8 cellular contexts compared by ENCODE assay signal in genomic region chr6:36623547-36624459, GRCh38. TPM values are rescaled to one million over a fixed set of nuclear protein-coding genes. Genes with fewer than 3 reads are reported as not detected.
DNase-seq lines count a peak whose midpoint lies in the region; ATAC-seq and TF ChIP-seq lines count a peak whose summit lies in the region.

No MANE protein-coding gene starts in this region.

- peaks cover 29% of the 10 kb centered on the region for H3K4me1 Mint-ChIP-seq in activated B cell treated with CpG ODN at 0.5 μM for 24 hours

- peak overlapping the region; percentile 47 for H3K27ac Mint-ChIP-seq in activated B cell treated with CpG ODN at 0.5 μM for 24 hours

- H3K27me3 Mint-ChIP-seq in activated B cell treated with CpG ODN at 0.5 μM for 24 hours = no peaks in the 10 kb centered on the region

- H3K9me3 Mint-ChIP-seq in activated B cell treated with CpG ODN at 0.5 μM for 24 hours = no peaks in the 10 kb centered on the region

- peak; percentile 61 for ATAC-seq in HG02798 (IDR thresholded peaks at IDR 0.05; ENCODE audit: poor library complexity, unreplicated experiment)
- peak; percentile 90 for ATAC-seq in activated B cell treated with CpG ODN at 0.5 μM for 24 hours (ENCODE audit: low read depth)
- no peak for ATAC-seq in GM18873 (IDR thresholded peaks at IDR 0.05; ENCODE audit: low FRiP score, unreplicated experiment)

- POLR2A ChIA-PET in activated B cell treated with CpG ODN at 0.5 μM for 24 hours (lab: Charles Lee) = interaction anchor here (0.5 to 2.6 kb wide), 6 partner anchors 9 to 135 kb away, joined by 3 to 16 read pairs (median 6); partner anchors contain the start of gene CDKN1A

- H3K4me3 Mint-ChIP-seq in activated B cell treated with CpG ODN at 0.5 μM for 24 hours = no peak overlapping the region

- H3K36me3 Mint-ChIP-seq in activated B cell treated with CpG ODN at 0.5 μM for 24 hours (ENCODE audit: low read depth) = no peaks in the 10 kb centered on the region

- intact Hi-C loops in activated B cell treated with CpG ODN at 0.5 μM for 24 hours (cut with micrococcal nuclease) = loop anchor here (1.0 kb wide), 5 partner anchors 56 to 135 kb away; no protein-coding TSS in a partner anchor

- CTCF ChIA-PET in activated B cell treated with CpG ODN at 0.5 μM for 24 hours (lab: Charles Lee) = interaction anchor here (0.6 to 5.5 kb wide), 9 partner anchors 28 to 159 kb away, joined by 3 to 77 read pairs (median 8); partner anchors contain the start of gene CDKN1A

- TF ChIP-seq CTCF in activated B cell treated with CpG ODN at 0.5 μM for 24 hours (IDR thresholded peaks at IDR 0.05) = peak; percentile 51

- DNase-seq in Daoy (ENCODE audit: low read depth) (peak; percentile 89), NCI-H2171 treated with DMSO at 0.1 percent for 48 hours (lab: John Stamatoyannopoulos, UW) (peak; percentile 77), activated B cell treated with CpG ODN at 0.5 μM for 24 hours (peak; percentile 64), kidney glomerular epithelial cell (lab: John Stamatoyannopoulos, UW) (peak; percentile 67)
- peak; percentile 68 for DNase-seq in central memory CD4-positive, alpha-beta T cell
- DNase-seq in stimulated activated CD4-positive, alpha-beta T cell treated with anti-CD3 and anti-CD28 coated beads, Interleukin-1b, Interleukin-23, amount 100 ng/mL, for 48 hours = peak; percentile 76

RNA-seq across cellular contexts. Expression of gene SRSF3, which starts 29.6 kb away (rescaled TPM):
- 259 and 472 TPM in 2 replicates for total RNA-seq in Daoy (2014; rRNA removed; shearing (Covaris generic))
- 421 and 494 TPM in 2 replicates for total RNA-seq in activated B cell treated with CpG ODN at 0.5 μM for 24 hours

RNA-seq across cellular contexts. Expression of gene CDKN1A, which starts 54.7 kb away (rescaled TPM):
- total RNA-seq in Daoy (2014; rRNA removed; shearing (Covaris generic)) = 38.4 and 48.8 TPM in 2 replicates
- 46.9 and 50.4 TPM in 2 replicates for total RNA-seq in activated B cell treated with CpG ODN at 0.5 μM for 24 hours
